Comparison of ENCODE assay signal across 6 cellular contexts in genomic region chr21:39689860-39690259, GRCh38. TPM values are rescaled to one million over a fixed set of nuclear protein-coding genes. Genes with fewer than 3 reads are reported as not detected.
"Had no signal": no experiment of that assay in that cellular context is flagged by ENCODE, and none has a peak within 500 bp of the region (broad histone marks: within the 10 kb centered on the region; RNA-seq: fewer than 3 reads in every experiment).

No MANE protein-coding gene starts in this region.

RNA-seq across cellular contexts. Expression of gene IGSF5, which starts 55.1 kb away (rescaled TPM):
- total RNA-seq: stomach, thoracic aorta, tibial nerve, upper lobe of left lung, upper lobe of right lung, vagina had no signal
